16 cellular contexts compared by ENCODE assay signal in the genomic region with DNA sequence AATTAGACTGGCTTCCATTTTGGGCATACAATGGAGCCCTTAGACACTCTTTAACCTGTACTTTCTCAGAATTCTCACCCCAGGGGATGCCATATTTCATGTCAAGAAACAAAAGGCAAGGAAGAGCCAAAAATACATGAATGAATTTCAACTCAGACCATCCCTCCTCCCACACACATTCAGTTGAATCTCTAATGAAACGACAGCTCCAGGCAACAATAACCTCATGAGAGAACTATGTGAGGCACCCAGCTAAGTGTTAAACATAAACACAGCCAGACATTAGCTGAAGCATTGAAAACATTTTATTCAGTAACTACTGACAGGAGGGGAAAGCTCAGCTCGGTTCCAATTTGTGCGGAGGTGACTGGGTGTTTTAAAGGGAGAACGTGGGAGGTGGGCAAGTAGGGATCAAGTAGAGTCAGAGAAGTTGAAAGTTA.
A peak's percentile ranks its signal among the peaks of the same experiment; 100 is the strongest.
DNase-seq lines count a peak whose midpoint lies in the region; FAIRE-seq and TF ChIP-seq lines count a peak whose summit lies in the region.
"Had no signal": no experiment of that assay in that cellular context is flagged by ENCODE, and none has a peak within 500 bp of the region (broad histone marks: within the 10 kb centered on the region; RNA-seq: fewer than 3 reads in every experiment).

No MANE protein-coding gene starts in this region.

- H3K4me3 Mint-ChIP-seq in astrocyte (ENCODE audit: unreplicated experiment): peak overlapping the region; percentile 5
- H3K4me3 Mint-ChIP-seq: activated CD4-positive, alpha-beta T cell treated with anti-CD3 and anti-CD28 coated beads, Interleukin-2, amount 10 ng/mL, durations not matched to agents 7 days and 5 days; activated T-helper 17 cell treated with anti-CD3 and anti-CD28 coated beads, Interleukin-2, amount 50 U/mL, for 72 hours; CD8-positive, alpha-beta T cell had no signal

- peak overlapping the region; percentile 97 for H3K27ac Mint-ChIP-seq in astrocyte (ENCODE audit: unreplicated experiment)
- H3K27ac Mint-ChIP-seq: activated CD4-positive, alpha-beta T cell treated with anti-CD3 and anti-CD28 coated beads, Interleukin-2, amount 10 ng/mL, durations not matched to agents 7 days and 5 days; activated T-helper 17 cell treated with anti-CD3 and anti-CD28 coated beads, Interleukin-2, amount 50 U/mL, for 72 hours; CD8-positive, alpha-beta T cell had no signal

- H3K4me3 ChIP-seq in HUES6 (ENCODE audit: low read depth, low read length) (no peak overlapping the region), astrocyte (ENCODE audit: insufficient read depth, low read depth, low read length) (no peak overlapping the region), smooth muscle cell (no peak overlapping the region)
- H3K4me3 ChIP-seq: esophagus squamous epithelium, sigmoid colon had no signal

- H3K79me2 ChIP-seq in astrocyte (ENCODE audit: insufficient read depth, low read length) (no peaks in the 10 kb centered on the region), smooth muscle cell (ENCODE audit: low read depth) (no peaks in the 10 kb centered on the region)

- H3K9me3 ChIP-seq in HUES6 (ENCODE audit: control insufficient read depth, insufficient read depth, low read depth, low read length): no peaks in the 10 kb centered on the region
- no peaks in the 10 kb centered on the region for H3K9me3 ChIP-seq in astrocyte (ENCODE audit: insufficient read depth, low read depth, low read length)
- no peaks in the 10 kb centered on the region for H3K9me3 ChIP-seq in smooth muscle cell (replicated peaks; ENCODE audit: low read depth)
- H3K9me3 ChIP-seq: esophagus squamous epithelium, sigmoid colon had no signal

- TF ChIP-seq CTCF in astrocyte (IDR thresholded peaks at IDR 0.05; ENCODE audit: insufficient read depth, low read depth, low read length): no peak
- TF ChIP-seq CTCF in smooth muscle cell (IDR thresholded peaks at IDR 0.05; ENCODE audit: borderline replicate concordance, insufficient read depth, poor library complexity, severe bottlenecking): no peak

- H3F3A ChIP-seq in smooth muscle cell (ENCODE audit: low read depth): no peaks in the 10 kb centered on the region

- peak overlapping the region; percentile 50; the same call in 1 of the 2 replicates for H3K27ac ChIP-seq in HUES6 (ENCODE audit: low read depth, low read length)
- H3K27ac ChIP-seq in astrocyte (ENCODE audit: low read depth, low read length): peak overlapping the region; percentile 84
- H3K27ac ChIP-seq in smooth muscle cell (ENCODE audit: low read depth): peak overlapping the region; percentile 92
- H3K27ac ChIP-seq: esophagus squamous epithelium, sigmoid colon had no signal

- no peaks in the 10 kb centered on the region for H3K27me3 ChIP-seq in HUES6 (ENCODE audit: control insufficient read depth, insufficient read depth, low read length)
- H3K27me3 ChIP-seq in astrocyte (ENCODE audit: insufficient read depth, low read length): no peaks in the 10 kb centered on the region
- H3K27me3 ChIP-seq in smooth muscle cell (ENCODE audit: low read depth): no peaks in the 10 kb centered on the region
- H3K27me3 ChIP-seq: esophagus squamous epithelium, sigmoid colon had no signal

- H3K9ac ChIP-seq in HUES6 (ENCODE audit: low read length) (no peak overlapping the region), astrocyte (ENCODE audit: low read length) (peak overlapping the region; percentile 65), smooth muscle cell (ENCODE audit: low read depth) (peak overlapping the region; percentile 70)

- DNase-seq in astrocyte (ENCODE audit: low read depth): peak; percentile 86
- DNase-seq in iris pigment epithelial cell (ENCODE audit: low read depth): peak; percentile 77
- DNase-seq in smooth muscle cell (lab: John Stamatoyannopoulos, UW; ENCODE audit: unreplicated experiment): no peak
- DNase-seq in GM03348 (ENCODE audit: low spot score): no peak
- no peak for DNase-seq in NCI-H2107 treated with DMSO at 0.1 percent for 48 hours (lab: John Stamatoyannopoulos, UW; ENCODE audit: unreplicated experiment)
- no peak for DNase-seq in NCI-H1092 (lab: John Stamatoyannopoulos, UW)
- DNase-seq: activated CD4-positive, alpha-beta T cell treated with anti-CD3 and anti-CD28 coated beads, Interleukin-2, amount 10 ng/mL, durations not matched to agents 7 days and 5 days; CD8-positive, alpha-beta T cell; central memory CD4-positive, alpha-beta T cell; esophagus squamous epithelium; Karpas-422; NCI-H2081 treated with DMSO at 0.1 percent for 48 hours; sigmoid colon; T-helper 1 cell had no signal

- H3K36me3 ChIP-seq in HUES6 (ENCODE audit: control insufficient read depth, insufficient read depth, low read length) (no peaks in the 10 kb centered on the region), astrocyte (ENCODE audit: insufficient read depth, low read length) (no peaks in the 10 kb centered on the region), smooth muscle cell (ENCODE audit: low read depth) (no peaks in the 10 kb centered on the region)
- H3K36me3 ChIP-seq: esophagus squamous epithelium, sigmoid colon had no signal

- peaks cover 30% of the 10 kb centered on the region for H3K4me1 Mint-ChIP-seq in astrocyte (ENCODE audit: low read depth, unreplicated experiment)
- H3K4me1 Mint-ChIP-seq: activated CD4-positive, alpha-beta T cell treated with anti-CD3 and anti-CD28 coated beads, Interleukin-2, amount 10 ng/mL, durations not matched to agents 7 days and 5 days; activated T-helper 17 cell treated with anti-CD3 and anti-CD28 coated beads, Interleukin-2, amount 50 U/mL, for 72 hours had no signal

- no peaks in the 10 kb centered on the region for H3K36me3 Mint-ChIP-seq in astrocyte (ENCODE audit: low read depth, unreplicated experiment)
- H3K36me3 Mint-ChIP-seq: CD8-positive, alpha-beta T cell had no signal

- peak overlapping the region; percentile 67 for H2AFZ ChIP-seq in astrocyte (ENCODE audit: low read depth, low read length)
- peak overlapping the region; percentile 48 for H2AFZ ChIP-seq in smooth muscle cell (ENCODE audit: low read depth)

- no peaks in the 10 kb centered on the region for H3K27me3 Mint-ChIP-seq in astrocyte (ENCODE audit: low read depth, unreplicated experiment)
- H3K27me3 Mint-ChIP-seq: activated CD4-positive, alpha-beta T cell treated with anti-CD3 and anti-CD28 coated beads, Interleukin-2, amount 10 ng/mL, durations not matched to agents 7 days and 5 days; activated T-helper 17 cell treated with anti-CD3 and anti-CD28 coated beads, Interleukin-2, amount 50 U/mL, for 72 hours had no signal

- H3K4me2 ChIP-seq in astrocyte (ENCODE audit: low read length) (peak overlapping the region; percentile 71), smooth muscle cell (peak overlapping the region; percentile 67)

- FAIRE-seq in astrocyte (lab: Jason Lieb, UNC): peak; percentile 41

- peaks cover 14% of the 10 kb centered on the region; the same call in 1 of the 2 replicates for H3K4me1 ChIP-seq in HUES6 (ENCODE audit: control insufficient read depth, insufficient read depth, low read length)
- H3K4me1 ChIP-seq in astrocyte (ENCODE audit: insufficient read depth, low read length): peaks cover 16% of the 10 kb centered on the region
- peaks cover 20% of the 10 kb centered on the region for H3K4me1 ChIP-seq in smooth muscle cell (ENCODE audit: low read depth)
- H3K4me1 ChIP-seq: esophagus squamous epithelium had no signal

- H3K9me3 Mint-ChIP-seq in astrocyte (ENCODE audit: unreplicated experiment): no peaks in the 10 kb centered on the region

- no peaks in the 10 kb centered on the region for H4K20me1 ChIP-seq in astrocyte (ENCODE audit: insufficient read depth, low read length)
- H4K20me1 ChIP-seq in smooth muscle cell (ENCODE audit: low read depth): no peaks in the 10 kb centered on the region

- WGBS in smooth muscle cell (ENCODE audit: low lambda C conversion rate): 3% methylated on average over 4 of the region's 4 CpGs

Comparison
In these comparisons a context has a peak if more than half of its experiments do, and no peak if none do; other contexts are left out.
1. DNase-seq: peak in astrocyte (single experiment) and iris pigment epithelial cell (single experiment); none in smooth muscle cell (single experiment), GM03348 (single experiment), NCI-H2107 treated with DMSO at 0.1 percent for 48 hours (single experiment) and NCI-H1092 (single experiment).
2. Peak in every context shown above with its lines, with median percentiles within 50 percentile points of each other: H3K27ac ChIP-seq.